In the genomic region with DNA sequence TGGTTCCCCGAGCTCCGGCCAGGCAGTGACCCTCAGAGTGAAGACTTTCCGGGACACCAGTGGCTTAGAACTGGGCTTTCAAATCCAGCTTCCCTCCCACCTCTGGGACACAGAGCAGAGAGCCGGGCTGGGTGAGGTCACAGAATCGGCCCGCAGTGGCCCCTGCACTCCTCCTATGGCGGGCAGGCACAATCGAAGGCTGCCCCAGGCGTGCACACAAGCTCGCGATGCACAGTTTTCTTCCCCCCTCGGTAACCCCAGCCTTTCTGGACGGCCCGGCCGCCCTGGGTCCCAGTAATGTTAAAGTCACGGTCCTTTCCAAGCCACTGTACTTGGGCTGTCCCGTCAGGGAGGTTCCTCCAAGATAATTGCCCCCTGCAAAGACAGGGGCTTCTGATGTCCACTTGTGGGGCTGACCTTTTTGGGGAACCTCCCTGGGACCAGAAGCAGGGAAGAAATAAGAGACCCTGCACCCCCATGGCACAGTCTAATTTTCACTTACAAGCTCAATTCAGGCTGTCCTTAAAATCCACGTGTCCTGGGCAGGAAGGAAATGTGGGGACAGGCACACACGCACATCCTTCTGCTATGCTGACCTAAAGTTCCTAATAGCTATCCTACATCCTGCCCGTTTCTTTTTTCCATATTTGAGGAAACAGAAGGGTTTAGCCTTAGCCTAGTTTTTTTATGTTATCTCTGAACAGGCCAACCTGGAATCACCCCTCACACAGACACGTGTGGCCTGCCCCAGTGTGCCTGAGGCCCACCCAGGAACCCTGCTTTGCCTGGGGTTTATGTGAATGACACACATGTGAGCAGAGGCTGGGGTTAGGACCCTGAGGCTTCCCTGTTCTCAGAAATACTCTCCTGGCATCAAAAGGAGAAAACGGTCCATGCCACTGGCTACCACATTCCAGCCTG, we compare ENCODE assay signal across 23 cellular contexts. TPM values are rescaled to one million over a fixed set of nuclear protein-coding genes. Genes with fewer than 3 reads are reported as not detected.
DNase-seq lines count a peak whose midpoint lies in the region; ATAC-seq and TF ChIP-seq lines count a peak whose summit lies in the region.
"Had no signal": no experiment of that assay in that cellular context is flagged by ENCODE, and none has a peak within 500 bp of the region (broad histone marks: within the 10 kb centered on the region; RNA-seq: fewer than 3 reads in every experiment).

No MANE protein-coding gene starts in this region.

- no peak overlapping the region for H3K4me3 ChIP-seq in left lung
- no peak overlapping the region for H3K4me3 ChIP-seq in skeletal muscle tissue (ENCODE audit: low read length in 3 of 3)
- H3K4me3 ChIP-seq: dorsolateral prefrontal cortex, K562 had no signal

- no peak overlapping the region for H3K4me3 Mint-ChIP-seq in endothelial cell (ENCODE audit: unreplicated experiment)
- H3K4me3 Mint-ChIP-seq: activated naive CD8-positive, alpha-beta T cell; activated T-cell treated with anti-CD3 and anti-CD28 coated beads, Interleukin-2, amount 50 U/mL, for 72 hours; brain; CD4-positive, alpha-beta T cell; HFFc6 had no signal

- TF ChIP-seq CTCF in endothelial cell (IDR thresholded peaks at IDR 0.05; ENCODE audit: unreplicated experiment) = no peak
- TF ChIP-seq CTCF in left lung (IDR thresholded peaks at IDR 0.05) = no peak

- intact Hi-C loops in left lung (cut with DNase I) = no loop called here

- H3K4me1 ChIP-seq in left lung = peaks cover 0 to 15% of the 10 kb centered on the region in 2 donors
- peaks cover 18 to 27% (median 18%) of the 10 kb centered on the region in 3 donors for H3K4me1 ChIP-seq in skeletal muscle tissue (ENCODE audit: control insufficient read depth in 3 of 3, insufficient read depth in 3 of 3, low read length in 3 of 3)

- H3K27ac Mint-ChIP-seq in endothelial cell (ENCODE audit: unreplicated experiment) = peak overlapping the region; percentile 72
- H3K27ac Mint-ChIP-seq: activated naive CD8-positive, alpha-beta T cell; activated T-cell treated with anti-CD3 and anti-CD28 coated beads, Interleukin-2, amount 50 U/mL, for 72 hours; CD4-positive, alpha-beta T cell; HFFc6 had no signal

- H3K4me1 Mint-ChIP-seq in endothelial cell (ENCODE audit: unreplicated experiment) = peaks cover 23% of the 10 kb centered on the region

- H3K36me3 Mint-ChIP-seq in endothelial cell (ENCODE audit: low read depth, unreplicated experiment) = peaks cover 8% of the 10 kb centered on the region
- H3K36me3 Mint-ChIP-seq: activated naive CD8-positive, alpha-beta T cell had no signal

- no peaks in the 10 kb centered on the region for H3K9me3 ChIP-seq in left lung
- H3K9me3 ChIP-seq in skeletal muscle tissue (ENCODE audit: control insufficient read depth in 3 of 3, low read length in 3 of 3) = no peaks in the 10 kb centered on the region

- H3K27me3 ChIP-seq in left lung (peaks cover 0 to 4% of the 10 kb centered on the region in 2 donors), skeletal muscle tissue (ENCODE audit: control insufficient read depth in 3 of 3, insufficient read depth in 3 of 3, low read length in 3 of 3) (peaks cover 0 to 7% (median 0%) of the 10 kb centered on the region in 3 donors)
- H3K27me3 ChIP-seq: dorsolateral prefrontal cortex had no signal

- DNase-seq in GF-D8 (lab: John Stamatoyannopoulos, UW) (peak; percentile 15), endothelial cell (ENCODE audit: low spot score) (no peak), left lung (peak in 1 of 2 donors; percentile 43), hypothalamus (lab: John Stamatoyannopoulos, UW) (no peak), HT-29 (ENCODE audit: low spot score) (no peak)
- DNase-seq: activated CD4-positive, CD25-positive, alpha-beta regulatory T cell treated with anti-CD3 and anti-CD28 coated beads, Interleukin-2, amount 50 U/mL, for 72 hours; activated T-cell treated with anti-CD3 and anti-CD28 coated beads, Interleukin-2, amount 50 U/mL, for 72 hours; CD4-positive, alpha-beta T cell; dorsolateral prefrontal cortex; erythroblast; HFFc6; MV-4-11; NCI-H2029 treated with DMSO at 0.1 percent for 48 hours; stimulated activated CD4-positive, alpha-beta T cell treated with anti-CD3 and anti-CD28 coated beads, Interleukin-12 subunit alpha, Interleukin-12 subunit beta, amount 100 ng/mL, for 4 hours; stimulated activated CD8-positive, alpha-beta memory T cell treated with anti-CD3 and anti-CD28 coated beads, Interleukin-4, amount 100 ng/mL, for 48 hours had no signal

- H3K9me3 Mint-ChIP-seq in endothelial cell (ENCODE audit: unreplicated experiment) = no peaks in the 10 kb centered on the region
- H3K9me3 Mint-ChIP-seq: activated T-cell treated with anti-CD3 and anti-CD28 coated beads, Interleukin-2, amount 50 U/mL, for 72 hours; CD4-positive, alpha-beta T cell had no signal

- H3K27me3 Mint-ChIP-seq in endothelial cell (ENCODE audit: unreplicated experiment) = no peaks in the 10 kb centered on the region
- H3K27me3 Mint-ChIP-seq: activated naive CD8-positive, alpha-beta T cell; CD4-positive, alpha-beta T cell had no signal

- peak overlapping the region; percentile 28 to 35 for H3K27ac ChIP-seq in left lung
- peak overlapping the region; percentile 37 for H3K27ac ChIP-seq in skeletal muscle tissue (ENCODE audit: low read depth, low read length)

- ATAC-seq in left lung = peak; percentile 37
- no peak for ATAC-seq in HG03378 (IDR thresholded peaks at IDR 0.05; ENCODE audit: unreplicated experiment)
- no peak for ATAC-seq in HG03571 (IDR thresholded peaks at IDR 0.05; ENCODE audit: unreplicated experiment)
- ATAC-seq: activated T-cell treated with anti-CD3 and anti-CD28 coated beads, Interleukin-2, amount 50 U/mL, for 72 hours; K562 had no signal

- peak overlapping the region in 1 of 3 donors; percentile 45 for H3K9ac ChIP-seq in skeletal muscle tissue (ENCODE audit: low read depth in 1 of 3, low read length in 3 of 3)

- peaks cover 0 to 11% of the 10 kb centered on the region in 2 donors for H3K36me3 ChIP-seq in left lung
- peaks cover 12 to 31% (median 24%) of the 10 kb centered on the region in 3 donors for H3K36me3 ChIP-seq in skeletal muscle tissue (ENCODE audit: control insufficient read depth in 3 of 3, insufficient read depth in 3 of 3, low read length in 3 of 3)

RNA-seq across cellular contexts. Expression of a gene that starts 13.6 kb away (rescaled TPM):
- total RNA-seq in endothelial cell (ENCODE audit: unreplicated experiment) (not detected), left lung (10 to 100 TPM in 1 of 2 donors, 1 to 10 TPM in 1; 5.5 to 11.1 TPM), skeletal muscle tissue (5.2 TPM)
- total RNA-seq in HT-29 (2014; rRNA removed; shearing (Covaris generic)) = 58.5 and 71.8 TPM in 2 replicates
- total RNA-seq: activated CD8-positive, alpha-beta memory T cell treated with anti-CD3 and anti-CD28 coated beads for 36 hours; activated T-cell treated with anti-CD3 and anti-CD28 coated beads, Interleukin-2, amount 50 U/mL, for 72 hours; CD4-positive, alpha-beta T cell; HFFc6; NCI-H460 had no signal

RNA-seq across cellular contexts. Expression of a gene that starts 49.2 kb away (rescaled TPM):
- not detected for total RNA-seq in endothelial cell (ENCODE audit: unreplicated experiment)
- not detected for total RNA-seq in left lung
- not detected for total RNA-seq in skeletal muscle tissue
- 1.5 and 3.2 TPM in 2 replicates for total RNA-seq in HT-29 (2014; rRNA removed; shearing (Covaris generic))
- total RNA-seq: activated CD8-positive, alpha-beta memory T cell treated with anti-CD3 and anti-CD28 coated beads for 36 hours; activated T-cell treated with anti-CD3 and anti-CD28 coated beads, Interleukin-2, amount 50 U/mL, for 72 hours; CD4-positive, alpha-beta T cell; dorsolateral prefrontal cortex; HFFc6; K562; NCI-H460 had no signal
